8 cellular contexts compared by ENCODE assay signal in the genomic region with DNA sequence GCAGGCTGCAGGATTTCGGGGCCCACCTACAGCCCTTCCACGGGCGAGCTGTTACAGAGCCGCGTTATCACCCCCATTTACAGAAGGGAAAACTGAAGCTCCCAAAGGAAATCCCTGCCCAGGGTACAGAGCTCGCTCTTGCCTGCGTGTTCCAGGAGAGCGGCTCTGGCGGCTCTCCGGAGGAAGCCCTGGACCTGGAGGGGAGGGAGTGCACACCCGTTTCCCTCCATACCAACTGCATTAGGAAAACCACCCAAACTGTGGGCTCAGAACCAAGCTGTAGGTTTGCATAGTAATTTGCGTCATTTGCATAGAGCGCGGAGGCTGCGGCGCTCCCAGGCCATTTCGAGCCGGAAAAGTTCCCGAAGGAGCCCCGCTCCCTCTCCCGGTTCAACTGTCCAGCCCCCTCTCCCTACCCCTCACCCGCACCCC. TPM values are rescaled to one million over a fixed set of nuclear protein-coding genes. Genes with fewer than 3 reads are reported as not detected.
DNase-seq lines count a peak whose midpoint lies in the region; ATAC-seq and TF ChIP-seq lines count a peak whose summit lies in the region.

No MANE protein-coding gene starts in this region.

- 0% methylated on average over 22 of the region's 22 CpGs for WGBS in heart right ventricle, 2 donors

- no peaks in the 10 kb centered on the region for H3K36me3 Mint-ChIP-seq in activated T-helper 17 cell treated with anti-CD3 and anti-CD28 coated beads, Interleukin-2, amount 50 U/mL, for 72 hours (ENCODE audit: low read depth)

- H3K36me3 ChIP-seq in KOPT-K1 (ENCODE audit: insufficient read depth, low read length) (no peaks in the 10 kb centered on the region), heart right ventricle (no peaks in the 10 kb centered on the region)

- no peaks in the 10 kb centered on the region for H3K9me3 ChIP-seq in KOPT-K1 (ENCODE audit: insufficient read depth, low read length, poor library complexity, severe bottlenecking)
- no peaks in the 10 kb centered on the region for H3K9me3 ChIP-seq in heart right ventricle

- peaks cover 8% of the 10 kb centered on the region for H3K4me1 Mint-ChIP-seq in activated T-helper 17 cell treated with anti-CD3 and anti-CD28 coated beads, Interleukin-2, amount 50 U/mL, for 72 hours

- H3K4me1 ChIP-seq in heart right ventricle: peaks cover 0 to 18% (median 8%) of the 10 kb centered on the region in 9 donors

- ATAC-seq in activated T-helper 17 cell treated with anti-CD3 and anti-CD28 coated beads, Interleukin-2, amount 50 U/mL, for 72 hours (replicated peaks): peak; percentile 64
- ATAC-seq in heart right ventricle: peak; percentile 29 to 50 (median 42)

- peak overlapping the region; percentile 97 for H3K27ac Mint-ChIP-seq in activated T-helper 17 cell treated with anti-CD3 and anti-CD28 coated beads, Interleukin-2, amount 50 U/mL, for 72 hours

- peaks cover 0 to 8% (median 0%) of the 10 kb centered on the region in 7 donors for H3K27me3 ChIP-seq in heart right ventricle

- H3K4me3 Mint-ChIP-seq in activated T-helper 17 cell treated with anti-CD3 and anti-CD28 coated beads, Interleukin-2, amount 50 U/mL, for 72 hours: peak overlapping the region; percentile 89

- peak overlapping the region; percentile 54 for H3K27ac ChIP-seq in KOPT-K1 (ENCODE audit: low read depth, low read length, poor library complexity, severe bottlenecking)
- H3K27ac ChIP-seq in heart right ventricle: peak overlapping the region in 9 of 10 donors; percentile 34 to 90 (median 81)

- H3K4me3 ChIP-seq in heart right ventricle: peak overlapping the region; percentile 41 to 93 (median 66)
- peak overlapping the region; percentile 76 for H3K4me3 ChIP-seq in retinal pigment epithelial cell (ENCODE audit: low read length)

- H3K27me3 Mint-ChIP-seq in activated T-helper 17 cell treated with anti-CD3 and anti-CD28 coated beads, Interleukin-2, amount 50 U/mL, for 72 hours: no peaks in the 10 kb centered on the region

- peak; percentile 41 for DNase-seq in COLO829 (ENCODE audit: low spot score)
- DNase-seq in GM20000 (ENCODE audit: low spot score): peak; percentile 54
- peak in 1 of 2 donors; percentile 30 for DNase-seq in heart right ventricle
- no peak for DNase-seq in retinal pigment epithelial cell (ENCODE audit: low read depth)
- DNase-seq in OCI-M2 (lab: John Stamatoyannopoulos, UW; ENCODE audit: unreplicated experiment): no peak
- DNase-seq in activated CD4-positive, CD25-positive, alpha-beta regulatory T cell treated with anti-CD3 and anti-CD28 coated beads, Interleukin-2, amount 50 U/mL, for 72 hours: no peak

- H3K9me3 Mint-ChIP-seq in activated T-helper 17 cell treated with anti-CD3 and anti-CD28 coated beads, Interleukin-2, amount 50 U/mL, for 72 hours: no peaks in the 10 kb centered on the region

- intact Hi-C loops in heart right ventricle (cut with DNase I): loop anchor here (1.0 to 10.0 kb wide), 15 partner anchors 26 to 276 kb away; no protein-coding TSS in a partner anchor

- no peak for TF ChIP-seq CTCF in GM20000 (IDR thresholded peaks at IDR 0.05; ENCODE audit: extremely low read depth, missing control alignments)
- no peak for TF ChIP-seq CTCF in heart right ventricle (IDR thresholded peaks at IDR 0.05)
- no peak for TF ChIP-seq CTCF in retinal pigment epithelial cell (conservative IDR thresholded peaks at IDR 0.05; ENCODE audit: low read depth, low read length)

RNA-seq across cellular contexts. Expression of gene ADGRB2, which starts 24.7 kb away (rescaled TPM):
- 1 to 10 TPM in 1 of 2 donors, under 1 TPM in 1; 0.24 to 4.5 TPM for total RNA-seq in activated T-helper 17 cell treated with anti-CD3 and anti-CD28 coated beads, Interleukin-2, amount 50 U/mL, for 72 hours
- total RNA-seq in heart right ventricle: 10 to 100 TPM in 2 of 10 donors, 1 to 10 TPM in 8; 4.4 to 14.9 (median 8.6) TPM
- polyA plus RNA-seq in heart right ventricle: 10 to 100 TPM in 1 of 2 donors, under 1 TPM in 1; 0.91 to 17.9 TPM

RNA-seq across cellular contexts. Expression of gene SPOCD1, which starts 27.0 kb away (rescaled TPM):
- 1 to 10 TPM in 1 of 2 donors, under 1 TPM in 1; 0.84 to 1.8 TPM for total RNA-seq in activated T-helper 17 cell treated with anti-CD3 and anti-CD28 coated beads, Interleukin-2, amount 50 U/mL, for 72 hours
- total RNA-seq in heart right ventricle: 1 to 10 TPM in 1 of 10 donors, under 1 TPM in 2, not detected in 7; 0.12 to 1.2 (median 0.65) TPM
- polyA plus RNA-seq in heart right ventricle: under 1 TPM in 1 of 2 donors, not detected in 1; 0.17 TPM

Comparison
In these comparisons a context has a peak if more than half of its experiments do, and no peak if none do; other contexts are left out.
1. DNase-seq: peak in COLO829 (single experiment) and GM20000 (single experiment); none in retinal pigment epithelial cell (single experiment), OCI-M2 (single experiment) and activated CD4-positive, CD25-positive, alpha-beta regulatory T cell treated with anti-CD3 and anti-CD28 coated beads, Interleukin-2, amount 50 U/mL, for 72 hours (single experiment).